Comparison of ENCODE assay signal across 16 cellular contexts in genomic region chr5:159902444-159903121, GRCh38. TPM values are rescaled to one million over a fixed set of nuclear protein-coding genes. Genes with fewer than 3 reads are reported as not detected.
A peak's percentile ranks its signal among the peaks of the same experiment; 100 is the strongest.
DNase-seq lines count a peak whose midpoint lies in the region; ATAC-seq, FAIRE-seq and TF ChIP-seq lines count a peak whose summit lies in the region.
"Had no signal": no experiment of that assay in that cellular context is flagged by ENCODE, and none has a peak within 500 bp of the region (broad histone marks: within the 10 kb centered on the region; RNA-seq: fewer than 3 reads in every experiment).

No MANE protein-coding gene starts in this region.

- no peak for TF ChIP-seq POLR2A in tibial nerve (IDR thresholded peaks at IDR 0.05)

- H3K27ac Mint-ChIP-seq in astrocyte (ENCODE audit: unreplicated experiment), result peak overlapping the region; percentile 90
- no peak overlapping the region for H3K27ac Mint-ChIP-seq in activated naive CD8-positive, alpha-beta T cell treated with anti-CD3 and anti-CD28 coated beads, Interleukin-2, amount 50 U/mL, for 24 hours

- no peak for TF ChIP-seq EP300 in tibial nerve (IDR thresholded peaks at IDR 0.05)

- no peak overlapping the region for H3K4me3 Mint-ChIP-seq in astrocyte (ENCODE audit: unreplicated experiment)
- H3K4me3 Mint-ChIP-seq in activated naive CD8-positive, alpha-beta T cell treated with anti-CD3 and anti-CD28 coated beads, Interleukin-2, amount 50 U/mL, for 24 hours, result no peak overlapping the region

- peaks cover 45% of the 10 kb centered on the region for H3K4me1 ChIP-seq in astrocyte (ENCODE audit: insufficient read depth, low read length)
- H3K4me1 ChIP-seq in tibial nerve, result peaks cover 0 to 4% (median 0%) of the 10 kb centered on the region in 4 donors
- H3K4me1 ChIP-seq: parathyroid adenoma had no signal

- TF ChIP-seq CTCF in astrocyte (IDR thresholded peaks at IDR 0.05; ENCODE audit: insufficient read depth, low read depth, low read length) (no peak), tibial nerve (IDR thresholded peaks at IDR 0.05) (no peak)

- H3K79me2 ChIP-seq in astrocyte (ENCODE audit: insufficient read depth, low read length), result no peaks in the 10 kb centered on the region
- H3K79me2 ChIP-seq: parathyroid adenoma had no signal

- H2AFZ ChIP-seq in astrocyte (ENCODE audit: low read depth, low read length), result peak overlapping the region; percentile 24
- H2AFZ ChIP-seq: parathyroid adenoma had no signal

- FAIRE-seq in HTR-8/SVneo (lab: Jason Lieb, UNC) (peak; percentile 93), astrocyte (lab: Jason Lieb, UNC) (no peak)
- FAIRE-seq: D721Med had no signal

- H3K4me1 Mint-ChIP-seq in astrocyte (ENCODE audit: low read depth, unreplicated experiment), result peaks cover 65% of the 10 kb centered on the region
- peaks cover 17% of the 10 kb centered on the region for H3K4me1 Mint-ChIP-seq in activated naive CD8-positive, alpha-beta T cell treated with anti-CD3 and anti-CD28 coated beads, Interleukin-2, amount 50 U/mL, for 24 hours

- H3K9me3 ChIP-seq in astrocyte (ENCODE audit: insufficient read depth, low read depth, low read length), result no peaks in the 10 kb centered on the region
- no peaks in the 10 kb centered on the region for H3K9me3 ChIP-seq in tibial nerve
- H3K9me3 ChIP-seq: thyroid gland had no signal

- no peaks in the 10 kb centered on the region for H3K27me3 Mint-ChIP-seq in astrocyte (ENCODE audit: low read depth, unreplicated experiment)
- H3K27me3 Mint-ChIP-seq in activated naive CD8-positive, alpha-beta T cell treated with anti-CD3 and anti-CD28 coated beads, Interleukin-2, amount 50 U/mL, for 24 hours, result peaks cover 29% of the 10 kb centered on the region

- H3K9me3 Mint-ChIP-seq in astrocyte (ENCODE audit: unreplicated experiment), result no peaks in the 10 kb centered on the region
- H3K9me3 Mint-ChIP-seq in activated naive CD8-positive, alpha-beta T cell treated with anti-CD3 and anti-CD28 coated beads, Interleukin-2, amount 50 U/mL, for 24 hours, result no peaks in the 10 kb centered on the region

- peak overlapping the region; percentile 44 for H3K27ac ChIP-seq in astrocyte (ENCODE audit: low read depth, low read length)
- H3K27ac ChIP-seq in tibial nerve, result no peak overlapping the region
- H3K27ac ChIP-seq: parathyroid adenoma, thyroid gland had no signal

- no peak overlapping the region for H3K9ac ChIP-seq in astrocyte (ENCODE audit: low read length)
- H3K9ac ChIP-seq: parathyroid adenoma had no signal

- H4K20me1 ChIP-seq in astrocyte (ENCODE audit: insufficient read depth, low read length), result no peaks in the 10 kb centered on the region

- 79 to 84% methylated on average over 8 of the region's 8 CpGs for WGBS in tibial nerve, 2 donors

- H3K36me3 Mint-ChIP-seq in astrocyte (ENCODE audit: low read depth, unreplicated experiment), result no peaks in the 10 kb centered on the region
- no peaks in the 10 kb centered on the region for H3K36me3 Mint-ChIP-seq in activated naive CD8-positive, alpha-beta T cell treated with anti-CD3 and anti-CD28 coated beads, Interleukin-2, amount 50 U/mL, for 24 hours (ENCODE audit: low read depth)

- H3K27me3 ChIP-seq in astrocyte (ENCODE audit: insufficient read depth, low read length) (no peaks in the 10 kb centered on the region), tibial nerve (no peaks in the 10 kb centered on the region)
- H3K27me3 ChIP-seq: thyroid gland had no signal

- H3K36me3 ChIP-seq in astrocyte (ENCODE audit: insufficient read depth, low read length) (no peaks in the 10 kb centered on the region), tibial nerve (no peaks in the 10 kb centered on the region)
- H3K36me3 ChIP-seq: thyroid gland had no signal

- DNase-seq in A172 (ENCODE audit: low spot score) (peak; percentile 86), HTR-8/SVneo (ENCODE audit: insufficient read length, low spot score) (peak; percentile 69), astrocyte (ENCODE audit: low read depth) (peak; percentile 82), inferior parietal cortex (ENCODE audit: extremely low spot score) (peak; percentile 17), UCSD-AML1 (lab: John Stamatoyannopoulos, UW; ENCODE audit: unreplicated experiment) (no peak), tibial nerve (ENCODE audit: low spot score in 2 of 2) (no peak)
- DNase-seq in activated naive CD8-positive, alpha-beta T cell treated with anti-CD3 and anti-CD28 coated beads, Interleukin-2, amount 50 U/mL, for 24 hours, result no peak
- DNase-seq: activated CD4-positive, CD25-positive, alpha-beta regulatory T cell treated with anti-CD3 and anti-CD28 coated beads, Interleukin-2, amount 50 U/mL, for 72 hours; cortex of kidney; NCI-H2081 treated with DMSO at 0.1 percent for 48 hours; SW 1271; thyroid gland had no signal

- H3K4me2 ChIP-seq in astrocyte (ENCODE audit: low read length), result peak overlapping the region; percentile 41

- no peak overlapping the region for H3K4me3 ChIP-seq in astrocyte (ENCODE audit: insufficient read depth, low read depth, low read length)
- H3K4me3 ChIP-seq in tibial nerve, result no peak overlapping the region
- H3K4me3 ChIP-seq: thyroid gland had no signal

- ATAC-seq in activated naive CD8-positive, alpha-beta T cell treated with anti-CD3 and anti-CD28 coated beads, Interleukin-2, amount 50 U/mL, for 24 hours, result no peak
- ATAC-seq in HG03139 (IDR thresholded peaks at IDR 0.05; ENCODE audit: unreplicated experiment), result no peak

RNA-seq across cellular contexts. Expression of gene ADRA1B, which starts 13.7 kb away (rescaled TPM):
- total RNA-seq in A172 (2014; rRNA removed; shearing (Covaris generic)), result 0.91 and 1.6 TPM in 2 replicates
- total RNA-seq in astrocyte (1.4 and 1.9 TPM in 2 replicates), tibial nerve (1 to 10 TPM; 3.6 to 6.9 (median 6.2) TPM)
- total RNA-seq: mononuclear cell had no signal

Comparison
In these comparisons a context has a peak if more than half of its experiments do, and no peak if none do; other contexts are left out.
1. DNase-seq: peak in A172 (single experiment), HTR-8/SVneo (single experiment), astrocyte (single experiment) and inferior parietal cortex (single experiment); none in UCSD-AML1 (single experiment), tibial nerve (0 of 2) and activated naive CD8-positive, alpha-beta T cell treated with anti-CD3 and anti-CD28 coated beads, Interleukin-2, amount 50 U/mL, for 24 hours (single experiment).